Comparison of ENCODE assay signal across 17 cellular contexts in the genomic region with DNA sequence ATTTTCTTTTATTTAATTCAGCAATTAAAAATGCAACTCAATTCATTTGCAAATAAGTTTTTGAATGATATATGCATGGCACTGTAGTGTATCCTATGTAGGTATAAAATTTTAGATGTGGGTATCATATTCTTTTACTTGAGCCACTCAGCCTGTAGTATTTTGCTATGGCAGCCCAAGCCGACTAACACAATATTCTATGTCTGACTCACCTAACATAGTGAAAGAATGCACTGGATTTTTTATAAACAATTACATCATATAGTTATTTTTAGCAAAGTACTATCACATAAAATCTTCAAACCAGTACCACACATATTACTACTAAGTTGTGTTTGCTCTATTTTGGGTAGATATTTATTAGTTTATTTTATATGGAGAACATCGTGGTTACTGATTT. TPM values are rescaled to one million over a fixed set of nuclear protein-coding genes. Genes with fewer than 3 reads are reported as not detected.
A peak's percentile ranks its signal among the peaks of the same experiment; 100 is the strongest.
DNase-seq lines count a peak whose midpoint lies in the region; ATAC-seq and TF ChIP-seq lines count a peak whose summit lies in the region.
"Had no signal": no experiment of that assay in that cellular context is flagged by ENCODE, and none has a peak within 500 bp of the region (broad histone marks: within the 10 kb centered on the region; RNA-seq: fewer than 3 reads in every experiment).

No MANE protein-coding gene starts in this region.

- intact Hi-C loops in stomach (cut with DNase I; ENCODE audit: low total_unique reads), result no loop called here

- no peak for ATAC-seq in omental fat pad (ENCODE audit: low FRiP score)
- ATAC-seq in GM19455 (IDR thresholded peaks at IDR 0.05; ENCODE audit: unreplicated experiment), result no peak
- ATAC-seq: activated T-cell treated with anti-CD3 and anti-CD28 coated beads, Interleukin-2, amount 50 U/mL, for 72 hours had no signal

- H3K4me1 ChIP-seq in stomach, result no peaks in the 10 kb centered on the region
- H3K4me1 ChIP-seq: ascending aorta, suprapubic skin had no signal

- no peak for TF ChIP-seq EP300 in stomach (IDR thresholded peaks at IDR 0.05)

- no peak overlapping the region for H3K27ac ChIP-seq in stomach
- H3K27ac ChIP-seq: ascending aorta, suprapubic skin had no signal

- TF ChIP-seq POLR2A in stomach (IDR thresholded peaks at IDR 0.05), result no peak

- H3K9me3 ChIP-seq in stomach, result no peaks in the 10 kb centered on the region
- H3K9me3 ChIP-seq: ascending aorta, suprapubic skin had no signal

- H3K27me3 ChIP-seq in stomach, result no peaks in the 10 kb centered on the region
- H3K27me3 ChIP-seq: ascending aorta, suprapubic skin had no signal

- WGBS in stomach, 5 donors, result 62 to 86% (median 77%) methylated on average over 2 of the region's 2 CpGs

- DNase-seq in GM03348 (ENCODE audit: low spot score) (peak; percentile 40), RPMI8226 (peak; percentile 37), epithelial cell of esophagus (ENCODE audit: low read depth) (peak; percentile 61), renal cortical epithelial cell (ENCODE audit: low read depth) (peak; percentile 61), omental fat pad (ENCODE audit: low spot score) (no peak), stomach (no peak)
- DNase-seq: activated CD4-positive, alpha-beta T cell treated with anti-CD3 and anti-CD28 coated beads, Interleukin-2, amount 50 U/mL, for 4 hours; activated T-cell treated with anti-CD3 and anti-CD28 coated beads, Interleukin-2, amount 50 U/mL, for 72 hours; DND-41; effector memory CD4-positive, alpha-beta T cell; glutamatergic neuron; NCI-H1048; NCI-H2171 treated with DMSO at 0.1 percent for 48 hours had no signal

- TF ChIP-seq CTCF in epithelial cell of esophagus (IDR thresholded peaks at IDR 0.05; ENCODE audit: insufficient read depth, low read depth, low read length, missing control alignments), result no peak
- no peak for TF ChIP-seq CTCF in omental fat pad (IDR thresholded peaks at IDR 0.05)
- no peak for TF ChIP-seq CTCF in stomach (IDR thresholded peaks at IDR 0.05)

- no peak overlapping the region for H3K4me3 ChIP-seq in epithelial cell of esophagus (ENCODE audit: low read length)
- H3K4me3 ChIP-seq in stomach, result no peak overlapping the region
- H3K4me3 ChIP-seq: ascending aorta, suprapubic skin had no signal

- H3K36me3 ChIP-seq in stomach, result no peaks in the 10 kb centered on the region
- H3K36me3 ChIP-seq: ascending aorta, suprapubic skin had no signal

RNA-seq across cellular contexts. Expression of gene GRIA4, which starts 21.9 kb away (rescaled TPM):
- total RNA-seq in renal cortical epithelial cell (0.05 and 3.1 TPM in 2 replicates), omental fat pad (not detected), stomach (1 to 10 TPM in 3 of 5 donors, under 1 TPM in 1, not detected in 1; under 0.01 to 5.9 (median 2.3) TPM)
- polyA plus RNA-seq in stomach, result 1 to 10 TPM in 2 of 3 donors, under 1 TPM in 1; 0.95 to 4.4 (median 2.0) TPM
- total RNA-seq: activated T-cell treated with anti-CD3 and anti-CD28 coated beads, Interleukin-2, amount 50 U/mL, for 72 hours; ascending aorta had no signal
- polyA plus RNA-seq: CD14-positive monocyte had no signal

Comparison
In these comparisons a context has a peak if more than half of its experiments do, and no peak if none do; other contexts are left out.
1. DNase-seq: peak in GM03348 (single experiment), RPMI8226 (single experiment), epithelial cell of esophagus (single experiment) and renal cortical epithelial cell (single experiment); none in omental fat pad (single experiment) and stomach (single experiment).